Comparison of ENCODE assay signal across 25 cellular contexts in the genomic region with DNA sequence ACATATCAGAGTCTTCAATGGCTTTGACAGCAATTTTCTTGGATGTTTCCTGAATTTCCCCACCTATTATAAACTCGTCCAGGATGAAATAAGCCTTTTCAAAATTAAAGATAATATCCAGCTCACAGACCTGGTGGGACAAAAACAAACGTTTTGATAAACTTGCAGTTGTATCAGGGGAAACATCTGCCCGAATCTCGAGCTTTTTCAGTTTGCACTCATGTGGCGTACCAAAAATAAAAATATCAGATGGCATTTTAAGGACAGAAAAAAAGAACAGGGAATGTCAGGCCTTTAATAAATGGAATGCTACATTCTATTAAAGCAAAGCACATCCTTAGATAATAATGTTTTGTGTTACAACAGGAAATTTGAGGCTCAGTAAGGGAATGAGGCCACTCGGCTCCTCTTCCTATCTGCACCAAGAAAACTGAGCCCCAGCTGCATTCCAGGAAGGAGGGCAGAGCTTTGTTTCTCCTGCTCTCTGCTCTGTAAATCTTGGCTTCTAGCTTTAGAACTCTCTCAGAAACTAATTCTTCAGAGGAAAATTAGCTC.
A peak's percentile ranks its signal among the peaks of the same experiment; 100 is the strongest.
DNase-seq lines count a peak whose midpoint lies in the region; FAIRE-seq and TF ChIP-seq lines count a peak whose summit lies in the region.
"Had no signal": no experiment of that assay in that cellular context is flagged by ENCODE, and none has a peak within 500 bp of the region (broad histone marks: within the 10 kb centered on the region; RNA-seq: fewer than 3 reads in every experiment).

No MANE protein-coding gene starts in this region.

- peak overlapping the region; percentile 24 for H3K4me2 ChIP-seq in endothelial cell of umbilical vein (ENCODE audit: insufficient read depth, low read length)

- FAIRE-seq in endothelial cell of umbilical vein (lab: Jason Lieb, UNC) (no peak), frontal cortex (lab: Jason Lieb, UNC) (no peak)
- FAIRE-seq: D721Med, G401.6, HTR-8/SVneo, K562, RCC 7860 had no signal

- dilution Hi-C loops in endothelial cell of umbilical vein (cut with MboI; ENCODE audit: extremely low pct_ligation_motif_present, low sequenced_read_pairs), result no loop called here

- H3K36me3 Mint-ChIP-seq in chondrocyte (ENCODE audit: low read depth) (peaks cover 6% of the 10 kb centered on the region), nephron (ENCODE audit: low read depth) (peaks cover 8% of the 10 kb centered on the region)

- H3K36me3 ChIP-seq in endothelial cell of umbilical vein (ENCODE audit: control insufficient read depth in 2 of 2, extremely low read depth in 1 of 2, insufficient read depth in 2 of 2, low read length in 2 of 2) (no peaks in the 10 kb centered on the region), H7 (replicated peaks; ENCODE audit: control insufficient read depth, insufficient read depth, low read length) (no peaks in the 10 kb centered on the region)
- H3K36me3 ChIP-seq: SJSA1 had no signal

- TF ChIP-seq CTCF in chondrocyte (IDR thresholded peaks at IDR 0.05) (no peak), endothelial cell of umbilical vein (IDR thresholded peaks at IDR 0.05; ENCODE audit: extremely low read depth in 1 of 2, insufficient read depth in 1 of 2, low read depth in 1 of 2, low read length in 2 of 2) (no peak), nephron (IDR thresholded peaks at IDR 0.05; ENCODE audit: unreplicated experiment in 3 of 3) (no peak)

- CTCF ChIA-PET in endothelial cell of umbilical vein (lab: Charles Lee), result interaction anchor here (0.7 to 2.2 kb wide), 13 partner anchors 10 to 826 kb away, joined by 3 to 12 read pairs (median 4); no protein-coding TSS in a partner anchor

- BruUV-seq in endothelial cell of umbilical vein (replicated peaks; lab: Mats Ljungman, UMichigan), result no TSS peak

- H3K4me1 Mint-ChIP-seq in chondrocyte (ENCODE audit: low read depth) (peaks cover 36% of the 10 kb centered on the region), nephron (peaks cover 17% of the 10 kb centered on the region)

- no peaks in the 10 kb centered on the region for H3K9me3 ChIP-seq in endothelial cell of umbilical vein (replicated peaks; ENCODE audit: control insufficient read depth, insufficient read depth, low read length)
- H3K9me3 ChIP-seq: SJSA1 had no signal

- H3K9ac ChIP-seq in endothelial cell of umbilical vein (replicated peaks; ENCODE audit: extremely low read depth, insufficient read depth, low read length), result peak overlapping the region; percentile 9

- H3K27me3 Mint-ChIP-seq in chondrocyte (ENCODE audit: low read depth) (no peaks in the 10 kb centered on the region), nephron (ENCODE audit: low read depth) (no peaks in the 10 kb centered on the region)
- H3K27me3 Mint-ChIP-seq: B cell; CD4-positive, CD25-positive, alpha-beta regulatory T cell had no signal

- no peak for TF ChIP-seq POLR2A in endothelial cell of umbilical vein (IDR thresholded peaks at IDR 0.05; ENCODE audit: low read depth, low read length)

- H3K27me3 ChIP-seq in endothelial cell of umbilical vein (ENCODE audit: control insufficient read depth in 2 of 2, insufficient read depth in 2 of 2, low read length in 2 of 2) (no peaks in the 10 kb centered on the region), H7 (ENCODE audit: control insufficient read depth, insufficient read depth, low read length) (no peaks in the 10 kb centered on the region)
- H3K27me3 ChIP-seq: SJSA1 had no signal

- H3K79me2 ChIP-seq in endothelial cell of umbilical vein (ENCODE audit: control insufficient read depth, insufficient read depth, low read length), result no peaks in the 10 kb centered on the region

- H3K4me3 Mint-ChIP-seq in chondrocyte (ENCODE audit: unreplicated experiment), result no peak overlapping the region
- no peak overlapping the region for H3K4me3 Mint-ChIP-seq in nephron
- H3K4me3 Mint-ChIP-seq: B cell; CD4-positive, CD25-positive, alpha-beta regulatory T cell had no signal

- H3K9me1 ChIP-seq in endothelial cell of umbilical vein (replicated peaks; ENCODE audit: control insufficient read depth, extremely low read depth, insufficient read depth, low read length), result no peaks in the 10 kb centered on the region

- H2AFZ ChIP-seq in endothelial cell of umbilical vein (ENCODE audit: low read depth, low read length), result peak overlapping the region; percentile 7

- peaks cover 4% of the 10 kb centered on the region for H3K9me3 Mint-ChIP-seq in chondrocyte (ENCODE audit: low read depth)
- peaks cover 5% of the 10 kb centered on the region for H3K9me3 Mint-ChIP-seq in nephron

- H4K20me1 ChIP-seq in endothelial cell of umbilical vein (replicated peaks; ENCODE audit: control insufficient read depth, extremely low read depth, insufficient read depth, low read length), result no peaks in the 10 kb centered on the region

- H3K4me3 ChIP-seq in endothelial cell of umbilical vein (replicated peaks in 1 of 3; ENCODE audit: insufficient read depth in 1 of 3, low read depth in 1 of 3, low read length in 3 of 3) (no peak overlapping the region), H7 (ENCODE audit: insufficient read depth, low read depth, low read length) (no peak overlapping the region)
- H3K4me3 ChIP-seq: K562, SJSA1 had no signal

- H3K27ac ChIP-seq in endothelial cell of umbilical vein (ENCODE audit: insufficient read depth, low read depth, low read length), result peak overlapping the region; percentile 32
- H3K27ac ChIP-seq: SJSA1 had no signal

- peaks cover 19% of the 10 kb centered on the region for H3K4me1 ChIP-seq in endothelial cell of umbilical vein (ENCODE audit: control insufficient read depth, extremely low read depth, insufficient read depth, low read length)

- POLR2A ChIA-PET in endothelial cell of umbilical vein (lab: Charles Lee), result no interaction called here

- H3K27ac Mint-ChIP-seq in chondrocyte (ENCODE audit: unreplicated experiment) (peak overlapping the region; percentile 25), nephron (peak overlapping the region; percentile 3 to 52 (median 27))
- H3K27ac Mint-ChIP-seq: B cell had no signal

- no peak for DNase-seq in chondrocyte (ENCODE audit: low spot score)
- DNase-seq in endothelial cell of umbilical vein (ENCODE audit: low read depth, low spot score), result peak; percentile 87
- DNase-seq in ureter (ENCODE audit: low spot score), result no peak
- no peak for DNase-seq in frontal cortex (ENCODE audit: low spot score in 2 of 2)
- no peak for DNase-seq in H7
- DNase-seq in activated CD8-positive, alpha-beta memory T cell treated with anti-CD3 and anti-CD28 coated beads for 24 hours, result no peak
- DNase-seq: CD4-positive, CD25-positive, alpha-beta regulatory T cell; GOT3; HCEC 1CT; Kasumi-1; MV-4-11; NCI-H1105; NCI-H1436 treated with DMSO at 0.1 percent for 48 hours; NCI-H187 treated with DMSO at 0.1 percent for 48 hours; NCI-H2171 treated with DMSO at 0.1 percent for 48 hours; NCI-H524 treated with DMSO at 0.1 percent for 48 hours; NCI-H774 had no signal

- intact Hi-C loops in endothelial cell of umbilical vein (cut with micrococcal nuclease), result no loop called here

TF ChIP-seq in endothelial cell of umbilical vein, 7 proteins besides CTCF, POLR2A, EP300 and RAD21:
- no peak for TF ChIP-seq FOS (IDR thresholded peaks at IDR 0.05; ENCODE audit: borderline replicate concordance, insufficient read depth, low read length)
- no peak for TF ChIP-seq POLR2AphosphoS5 (IDR thresholded peaks at IDR 0.05; ENCODE audit: insufficient read depth, low read depth, low read length)
- no peak for TF ChIP-seq MYC (IDR thresholded peaks at IDR 0.05; ENCODE audit: low read depth, low read length)
- TF ChIP-seq EZH2 (IDR thresholded peaks at IDR 0.05; ENCODE audit: borderline replicate concordance, low read depth, low read length, severe bottlenecking), result no peak
- TF ChIP-seq GATA2 (IDR thresholded peaks at IDR 0.05; ENCODE audit: insufficient read depth, insufficient read length, low read depth, low read length), result no peak
- no peak for TF ChIP-seq JUN (IDR thresholded peaks at IDR 0.05; ENCODE audit: borderline replicate concordance, insufficient read depth, insufficient read length, low read depth)
- TF ChIP-seq, protein P1, sequence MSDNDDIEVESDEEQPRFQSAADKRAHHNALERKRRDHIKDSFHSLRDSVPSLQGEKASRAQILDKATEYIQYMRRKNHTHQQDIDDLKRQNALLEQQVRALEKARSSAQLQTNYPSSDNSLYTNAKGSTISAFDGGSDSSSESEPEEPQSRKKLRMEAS (IDR thresholded peaks at IDR 0.05; ENCODE audit: insufficient read depth, insufficient read length), result no peak
